In the genomic region with DNA sequence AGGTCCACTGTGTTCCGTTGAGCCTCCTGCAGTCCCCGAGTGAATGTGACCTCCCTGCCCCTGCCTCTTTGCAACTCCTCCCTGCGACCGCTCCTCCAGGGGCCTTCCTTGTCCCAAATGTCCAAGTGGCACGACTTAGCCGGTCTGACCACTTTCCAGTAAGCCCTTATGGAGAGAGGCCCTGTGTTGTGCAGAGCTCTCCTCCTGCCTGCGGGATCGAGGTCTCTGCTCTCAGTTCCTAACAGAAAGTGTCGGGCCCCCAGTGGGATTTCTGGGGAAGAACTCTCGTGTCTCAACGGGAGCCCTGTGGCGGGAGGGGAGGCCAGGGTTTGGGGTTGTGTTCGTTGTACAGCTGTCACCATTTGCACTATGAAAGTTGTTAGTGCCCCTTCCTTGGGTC, we compare ENCODE assay signal across 9 cellular contexts.
DNase-seq lines count a peak whose midpoint lies in the region; ATAC-seq and TF ChIP-seq lines count a peak whose summit lies in the region.
"Had no signal": no experiment of that assay in that cellular context is flagged by ENCODE, and none has a peak within 500 bp of the region (broad histone marks: within the 10 kb centered on the region; RNA-seq: fewer than 3 reads in every experiment).

No MANE protein-coding gene starts in this region.

- H3K4me3 ChIP-seq in iPS-18a (ENCODE audit: low read length), result peak overlapping the region; percentile 86
- H3K4me3 ChIP-seq in skin epidermis, result peak overlapping the region in 5 of 7 experiments; percentile 56 to 76 (median 69)

- no peak overlapping the region for H3K27ac ChIP-seq in iPS-18a (ENCODE audit: low read length)
- H3K27ac ChIP-seq in skin epidermis, result peak overlapping the region in 18 of 21 experiments; percentile 38 to 98 (median 88)

- H3K4me3 Mint-ChIP-seq in HFFc6, result peak overlapping the region; percentile 97
- peak overlapping the region; percentile 87 for H3K4me3 Mint-ChIP-seq in activated T-helper 1 cell treated with anti-CD3 and anti-CD28 coated beads, Interleukin-12 subunit alpha, Interleukin-12 subunit beta, Interleukin-2, Interleukin-4 antibody, amounts not matched to agents 30 ng/mL and 10 ng/mL and 1 ng/mL, durations not matched to agents 14 hours and 24 hours and 36 hours

- no peak for TF ChIP-seq CTCF in HFFc6 (IDR thresholded peaks at IDR 0.05)

- DNase-seq in HFFc6 (no peak), middle frontal gyrus (ENCODE audit: extremely low spot score, low spot score) (no peak)
- no peak for DNase-seq in activated T-helper 1 cell treated with anti-CD3 and anti-CD28 coated beads, Interleukin-12 subunit alpha, Interleukin-12 subunit beta, Interleukin-2, Interleukin-4 antibody, amounts not matched to agents 30 ng/mL and 10 ng/mL and 1 ng/mL, durations not matched to agents 14 hours and 24 hours and 36 hours (ENCODE audit: low spot score)
- DNase-seq: MM.1S had no signal

- H3K27me3 ChIP-seq in iPS-18a (ENCODE audit: control insufficient read depth, insufficient read depth, low read length), result no peaks in the 10 kb centered on the region

- peaks cover 4% of the 10 kb centered on the region for H3K36me3 Mint-ChIP-seq in HFFc6 (ENCODE audit: low read depth)
- peaks cover 13% of the 10 kb centered on the region for H3K36me3 Mint-ChIP-seq in activated T-helper 1 cell treated with anti-CD3 and anti-CD28 coated beads, Interleukin-12 subunit alpha, Interleukin-12 subunit beta, Interleukin-2, Interleukin-4 antibody, amounts not matched to agents 30 ng/mL and 10 ng/mL and 1 ng/mL, durations not matched to agents 14 hours and 24 hours and 36 hours (ENCODE audit: low read depth)

- H3K9me3 Mint-ChIP-seq in HFFc6, result no peaks in the 10 kb centered on the region
- H3K9me3 Mint-ChIP-seq in activated T-helper 1 cell treated with anti-CD3 and anti-CD28 coated beads, Interleukin-12 subunit alpha, Interleukin-12 subunit beta, Interleukin-2, Interleukin-4 antibody, amounts not matched to agents 30 ng/mL and 10 ng/mL and 1 ng/mL, durations not matched to agents 14 hours and 24 hours and 36 hours, result no peaks in the 10 kb centered on the region

- intact Hi-C loops in activated T-helper 1 cell treated with anti-CD3 and anti-CD28 coated beads, Interleukin-12 subunit alpha, Interleukin-12 subunit beta, Interleukin-2, Interleukin-4 antibody, amounts not matched to agents 30 ng/mL and 10 ng/mL and 1 ng/mL, durations not matched to agents 14 hours and 24 hours and 36 hours (cut with micrococcal nuclease), result no loop called here

- peak overlapping the region; percentile 86 for H3K27ac Mint-ChIP-seq in HFFc6
- H3K27ac Mint-ChIP-seq in activated T-helper 1 cell treated with anti-CD3 and anti-CD28 coated beads, Interleukin-12 subunit alpha, Interleukin-12 subunit beta, Interleukin-2, Interleukin-4 antibody, amounts not matched to agents 30 ng/mL and 10 ng/mL and 1 ng/mL, durations not matched to agents 14 hours and 24 hours and 36 hours, result peak overlapping the region; percentile 87

- no peaks in the 10 kb centered on the region for H3K36me3 ChIP-seq in iPS-18a (ENCODE audit: control insufficient read depth, low read depth, low read length)

- H3K4me1 Mint-ChIP-seq in HFFc6 (ENCODE audit: low read depth), result peaks cover 79% of the 10 kb centered on the region
- peaks cover 68% of the 10 kb centered on the region for H3K4me1 Mint-ChIP-seq in activated T-helper 1 cell treated with anti-CD3 and anti-CD28 coated beads, Interleukin-12 subunit alpha, Interleukin-12 subunit beta, Interleukin-2, Interleukin-4 antibody, amounts not matched to agents 30 ng/mL and 10 ng/mL and 1 ng/mL, durations not matched to agents 14 hours and 24 hours and 36 hours (ENCODE audit: low read depth)

- no peak overlapping the region for H3K9ac ChIP-seq in iPS-18a (ENCODE audit: low read length)

- peaks cover 39% of the 10 kb centered on the region for H3K4me1 ChIP-seq in iPS-18a (ENCODE audit: control insufficient read depth, low read depth, low read length)

- H3K27me3 Mint-ChIP-seq in HFFc6 (ENCODE audit: insufficient read depth), result peaks cover 11% of the 10 kb centered on the region
- no peaks in the 10 kb centered on the region for H3K27me3 Mint-ChIP-seq in activated T-helper 1 cell treated with anti-CD3 and anti-CD28 coated beads, Interleukin-12 subunit alpha, Interleukin-12 subunit beta, Interleukin-2, Interleukin-4 antibody, amounts not matched to agents 30 ng/mL and 10 ng/mL and 1 ng/mL, durations not matched to agents 14 hours and 24 hours and 36 hours (ENCODE audit: insufficient read depth)

- ATAC-seq in GM19324 (IDR thresholded peaks at IDR 0.05; ENCODE audit: low FRiP score, unreplicated experiment), result no peak
- ATAC-seq in HG02885 (IDR thresholded peaks at IDR 0.05; ENCODE audit: poor library complexity, unreplicated experiment), result no peak
- no peak for ATAC-seq in HG02970 (IDR thresholded peaks at IDR 0.05; ENCODE audit: low FRiP score, unreplicated experiment)

- no peaks in the 10 kb centered on the region for H3K9me3 ChIP-seq in iPS-18a (ENCODE audit: control insufficient read depth, low read depth, low read length)
